ENCODE assay signal across 8 cellular contexts in the genomic region with DNA sequence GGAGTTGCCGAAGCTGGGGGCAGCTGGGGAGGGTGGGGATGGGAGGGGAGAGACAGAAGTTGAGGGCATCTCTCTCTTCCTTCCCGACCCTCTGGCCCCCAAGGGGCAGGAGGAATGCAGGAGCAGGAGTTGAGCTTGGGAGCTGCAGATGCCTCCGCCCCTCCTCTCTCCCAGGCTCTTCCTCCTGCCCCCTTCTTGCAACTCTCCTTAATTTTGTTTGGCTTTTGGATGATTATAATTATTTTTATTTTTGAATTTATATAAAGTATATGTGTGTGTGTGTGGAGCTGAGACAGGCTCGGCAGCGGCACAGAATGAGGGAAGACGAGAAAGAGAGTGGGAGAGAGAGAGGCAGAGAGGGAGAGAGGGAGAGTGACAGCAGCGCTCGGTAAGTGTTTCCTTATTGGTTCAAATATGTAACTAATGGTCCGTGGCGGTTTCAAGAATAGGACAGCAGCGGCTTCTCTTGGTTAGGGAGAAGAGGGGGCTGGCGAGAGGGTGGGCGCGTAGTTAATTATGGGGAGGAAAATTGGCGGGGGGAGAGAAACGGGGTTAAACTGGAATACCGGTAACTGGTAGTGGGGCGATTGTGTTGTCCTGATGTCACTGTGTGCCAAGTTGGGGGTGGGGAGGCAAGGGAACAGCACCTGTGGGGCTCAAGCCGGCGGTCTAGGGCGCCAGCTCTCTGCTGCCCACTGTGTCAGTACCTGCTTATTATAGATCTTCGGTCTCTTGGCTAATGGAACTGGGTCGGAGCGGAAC. TPM values are rescaled to one million over a fixed set of nuclear protein-coding genes. Genes with fewer than 3 reads are reported as not detected.
DNase-seq lines count a peak whose midpoint lies in the region; ATAC-seq lines count a peak whose summit lies in the region.

No MANE protein-coding gene starts in this region.

- 5% methylated on average over 24 of the region's 24 CpGs for WGBS in thymus

- H3K4me3 ChIP-seq in thymus (ENCODE audit: low read length), result peak overlapping the region; percentile 49

- no peaks in the 10 kb centered on the region for H3K36me3 ChIP-seq in thymus (ENCODE audit: control insufficient read depth, insufficient read depth)

- H3K27me3 Mint-ChIP-seq in T-helper 1 cell treated with Interleukin-12 subunit alpha and Interleukin-12 subunit beta and Interleukin-4 antibody, amounts not matched to agents 30 μg/mL and 1 μg/mL, for 36 hours (ENCODE audit: low read depth), result peaks cover 84% of the 10 kb centered on the region
- peaks cover 81% of the 10 kb centered on the region for H3K27me3 Mint-ChIP-seq in activated naive CD8-positive, alpha-beta T cell treated with anti-CD3 and anti-CD28 coated beads, Interleukin-2, amount 10 ng/mL, durations not matched to agents 7 days and 5 days

- no peaks in the 10 kb centered on the region for H3K36me3 Mint-ChIP-seq in T-helper 1 cell treated with Interleukin-12 subunit alpha and Interleukin-12 subunit beta and Interleukin-4 antibody, amounts not matched to agents 30 μg/mL and 1 μg/mL, for 36 hours (ENCODE audit: low read depth)
- H3K36me3 Mint-ChIP-seq in activated naive CD8-positive, alpha-beta T cell treated with anti-CD3 and anti-CD28 coated beads, Interleukin-2, amount 10 ng/mL, durations not matched to agents 7 days and 5 days, result no peaks in the 10 kb centered on the region

- DNase-seq in T-helper 1 cell (no peak), NCI-H1417 treated with DMSO at 0.1 percent for 48 hours (lab: John Stamatoyannopoulos, UW) (peak; percentile 90), kidney tubule cell (ENCODE audit: low spot score) (peak; percentile 77), C1 segment of cervical spinal cord (lab: John Stamatoyannopoulos, UW) (no peak)
- DNase-seq in activated naive CD8-positive, alpha-beta T cell treated with anti-CD3 and anti-CD28 coated beads, Interleukin-2, amount 10 ng/mL, durations not matched to agents 7 days and 5 days, result no peak

- peak overlapping the region; percentile 83 for H3K4me3 Mint-ChIP-seq in T-helper 1 cell treated with Interleukin-12 subunit alpha and Interleukin-12 subunit beta and Interleukin-4 antibody, amounts not matched to agents 30 μg/mL and 1 μg/mL, for 36 hours
- peak overlapping the region; percentile 88 for H3K4me3 Mint-ChIP-seq in activated naive CD8-positive, alpha-beta T cell treated with anti-CD3 and anti-CD28 coated beads, Interleukin-2, amount 10 ng/mL, durations not matched to agents 7 days and 5 days

- H3K27ac ChIP-seq in thymus (ENCODE audit: low read depth), result no peak overlapping the region

- H3K9me3 Mint-ChIP-seq in T-helper 1 cell treated with Interleukin-12 subunit alpha and Interleukin-12 subunit beta and Interleukin-4 antibody, amounts not matched to agents 30 μg/mL and 1 μg/mL, for 36 hours, result no peaks in the 10 kb centered on the region
- H3K9me3 Mint-ChIP-seq in activated naive CD8-positive, alpha-beta T cell treated with anti-CD3 and anti-CD28 coated beads, Interleukin-2, amount 10 ng/mL, durations not matched to agents 7 days and 5 days, result no peaks in the 10 kb centered on the region

- H3K27ac Mint-ChIP-seq in T-helper 1 cell treated with Interleukin-12 subunit alpha and Interleukin-12 subunit beta and Interleukin-4 antibody, amounts not matched to agents 30 μg/mL and 1 μg/mL, for 36 hours, result peak overlapping the region; percentile 52
- H3K27ac Mint-ChIP-seq in activated naive CD8-positive, alpha-beta T cell treated with anti-CD3 and anti-CD28 coated beads, Interleukin-2, amount 10 ng/mL, durations not matched to agents 7 days and 5 days, result peak overlapping the region; percentile 71

- H3K9me3 ChIP-seq in thymus (ENCODE audit: control insufficient read depth), result no peaks in the 10 kb centered on the region

- POLR2A ChIA-PET in activated naive CD8-positive, alpha-beta T cell treated with anti-CD3 and anti-CD28 coated beads, Interleukin-2, amount 10 ng/mL, durations not matched to agents 7 days and 5 days (lab: Charles Lee), result interaction anchor here (0.6 to 1.2 kb wide), 9 partner anchors 8 to 263 kb away, joined by 3 to 6 read pairs (median 3); partner anchors contain the start of genes CBX5, HOXC4, HOXC8 and HOXC9

- peak; percentile 36 for ATAC-seq in HG02588 (IDR thresholded peaks at IDR 0.05; ENCODE audit: unreplicated experiment)
- peak; percentile 42 for ATAC-seq in activated naive CD8-positive, alpha-beta T cell treated with anti-CD3 and anti-CD28 coated beads, Interleukin-2, amount 10 ng/mL, durations not matched to agents 7 days and 5 days (ENCODE audit: low read depth)

- peaks cover 3% of the 10 kb centered on the region for H3K4me1 ChIP-seq in thymus (ENCODE audit: control insufficient read depth, insufficient read depth, low read length)

- peaks cover 18% of the 10 kb centered on the region for H3K4me1 Mint-ChIP-seq in T-helper 1 cell treated with Interleukin-12 subunit alpha and Interleukin-12 subunit beta and Interleukin-4 antibody, amounts not matched to agents 30 μg/mL and 1 μg/mL, for 36 hours (ENCODE audit: low read depth)
- H3K4me1 Mint-ChIP-seq in activated naive CD8-positive, alpha-beta T cell treated with anti-CD3 and anti-CD28 coated beads, Interleukin-2, amount 10 ng/mL, durations not matched to agents 7 days and 5 days, result peaks cover 12% of the 10 kb centered on the region

- peaks cover 89% of the 10 kb centered on the region for H3K27me3 ChIP-seq in thymus (ENCODE audit: control insufficient read depth, insufficient read depth)

RNA-seq across cellular contexts. Expression of gene HOXC8, which starts 8.4 kb away (rescaled TPM):
- total RNA-seq in activated naive CD8-positive, alpha-beta T cell treated with anti-CD3 and anti-CD28 coated beads, Interleukin-2, amount 10 ng/mL, durations not matched to agents 7 days and 5 days, result not detected
- 0.21 TPM for polyA plus RNA-seq in thymus

RNA-seq across cellular contexts. Expression of gene HOXC6, which starts 11.0 kb away (rescaled TPM):
- total RNA-seq in activated naive CD8-positive, alpha-beta T cell treated with anti-CD3 and anti-CD28 coated beads, Interleukin-2, amount 10 ng/mL, durations not matched to agents 7 days and 5 days, result not detected
- 0.43 TPM for polyA plus RNA-seq in thymus

RNA-seq across cellular contexts. Expression of gene HOXC5, which starts 15.6 kb away (rescaled TPM):
- not detected for total RNA-seq in activated naive CD8-positive, alpha-beta T cell treated with anti-CD3 and anti-CD28 coated beads, Interleukin-2, amount 10 ng/mL, durations not matched to agents 7 days and 5 days
- polyA plus RNA-seq in thymus, result not detected

RNA-seq across cellular contexts. Expression of gene HOXC9, which starts 17.2 kb away (rescaled TPM):
- total RNA-seq in activated naive CD8-positive, alpha-beta T cell treated with anti-CD3 and anti-CD28 coated beads, Interleukin-2, amount 10 ng/mL, durations not matched to agents 7 days and 5 days, result not detected
- polyA plus RNA-seq in thymus, result 0.43 TPM

RNA-seq across cellular contexts. Expression of gene HOXC10, which starts 32.3 kb away (rescaled TPM):
- not detected for total RNA-seq in activated naive CD8-positive, alpha-beta T cell treated with anti-CD3 and anti-CD28 coated beads, Interleukin-2, amount 10 ng/mL, durations not matched to agents 7 days and 5 days
- 0.14 TPM for polyA plus RNA-seq in thymus

Comparison
In these comparisons a context has a peak if more than half of its experiments do, and no peak if none do; other contexts are left out.
1. DNase-seq: peak in NCI-H1417 treated with DMSO at 0.1 percent for 48 hours (single experiment) and kidney tubule cell (single experiment); none in T-helper 1 cell (0 of 5), activated naive CD8-positive, alpha-beta T cell treated with anti-CD3 and anti-CD28 coated beads, Interleukin-2, amount 10 ng/mL, durations not matched to agents 7 days and 5 days (single experiment) and C1 segment of cervical spinal cord (0 of 14).